Comparison of ENCODE assay signal across 12 cellular contexts in the genomic region with DNA sequence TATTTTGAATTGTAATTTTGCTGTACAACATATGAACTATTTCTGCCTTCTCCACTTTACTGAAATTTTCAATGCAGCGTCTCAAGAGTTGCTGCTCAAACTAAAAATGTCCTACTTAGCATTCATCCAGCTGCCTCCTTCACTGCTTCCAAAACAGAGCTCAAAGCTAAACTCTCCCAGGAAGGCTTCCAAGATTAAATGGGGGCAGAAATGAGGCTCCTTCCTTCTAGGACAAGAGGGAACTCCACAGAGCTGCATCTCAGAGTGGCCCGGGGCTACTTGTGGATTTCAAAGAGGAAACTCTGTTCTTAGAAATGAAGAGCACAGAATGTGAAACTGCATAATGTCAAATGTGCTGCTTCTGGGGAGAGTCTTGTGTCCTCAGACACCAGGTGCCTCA.
"Had no signal": no experiment of that assay in that cellular context is flagged by ENCODE, and none has a peak within 500 bp of the region (broad histone marks: within the 10 kb centered on the region; RNA-seq: fewer than 3 reads in every experiment).

No MANE protein-coding gene starts in this region.

- H3K36me3 ChIP-seq: gastroesophageal sphincter, sigmoid colon, stomach had no signal

- H3K4me1 ChIP-seq: gastroesophageal sphincter, sigmoid colon, stomach had no signal

- H3K27me3 ChIP-seq: gastroesophageal sphincter, sigmoid colon had no signal

- H3K9me3 Mint-ChIP-seq: nephron had no signal

- DNase-seq: effector CD4-positive, alpha-beta T cell; sigmoid colon; stimulated activated CD4-positive, alpha-beta T cell treated with anti-CD3 and anti-CD28 coated beads, Interleukin-2, amount 100 ng/mL, for 24 hours; stimulated activated CD4-positive, alpha-beta T cell treated with anti-CD3 and anti-CD28 coated beads, Interleukin-4, amount 100 ng/mL, for 4 hours; stimulated activated naive CD4-positive, alpha-beta T cell; stomach; trophoblast cell had no signal

- H3K4me3 ChIP-seq: coronary artery, gastroesophageal sphincter, sigmoid colon, skin epidermis, stomach had no signal

- H3K27ac ChIP-seq: coronary artery, gastroesophageal sphincter, sigmoid colon, skin epidermis, stomach had no signal

- ATAC-seq: esophagus mucosa, gastroesophageal sphincter had no signal

- H3K9me3 ChIP-seq: sigmoid colon had no signal

- H3K4me3 Mint-ChIP-seq: nephron had no signal

- H3K27ac Mint-ChIP-seq: nephron had no signal
